16 cellular contexts compared by ENCODE assay signal in the genomic region with DNA sequence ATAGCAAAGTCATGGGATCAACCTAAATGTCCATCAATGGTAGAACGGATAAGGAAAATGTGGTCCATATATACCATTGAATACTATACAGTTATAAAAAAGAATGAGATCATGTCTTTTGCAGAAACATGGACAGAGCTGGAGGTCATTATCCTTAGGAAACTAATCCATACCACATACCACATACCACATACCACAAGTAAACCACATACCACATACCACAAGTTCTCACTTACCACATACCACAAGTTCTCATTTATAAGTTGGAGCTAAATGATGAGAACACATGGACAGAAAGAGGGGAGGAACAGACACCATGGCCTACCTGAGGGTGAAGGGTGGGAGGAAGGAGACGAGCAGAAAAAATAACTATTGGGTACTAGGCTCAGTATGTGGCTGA.
DNase-seq lines count a peak whose midpoint lies in the region; TF ChIP-seq lines count a peak whose summit lies in the region.
"Had no signal": no experiment of that assay in that cellular context is flagged by ENCODE, and none has a peak within 500 bp of the region (broad histone marks: within the 10 kb centered on the region; RNA-seq: fewer than 3 reads in every experiment).

No MANE protein-coding gene starts in this region.

- CTCF ChIA-PET in activated CD4-positive, alpha-beta memory T cell treated with anti-CD3 and anti-CD28 coated beads, Interleukin-2, amount 10 ng/mL, durations not matched to agents 7 days and 5 days (lab: Charles Lee) = no interaction called here
- CTCF ChIA-PET in activated CD4-positive, alpha-beta memory T cell treated with anti-CD3 and anti-CD28 coated beads for 36 hours (lab: Charles Lee) = no interaction called here

- peak overlapping the region; percentile 16 for H3K27ac Mint-ChIP-seq in activated CD4-positive, alpha-beta memory T cell treated with anti-CD3 and anti-CD28 coated beads, Interleukin-2, amount 10 ng/mL, durations not matched to agents 7 days and 5 days
- no peak overlapping the region for H3K27ac Mint-ChIP-seq in activated CD4-positive, alpha-beta memory T cell treated with anti-CD3 and anti-CD28 coated beads for 36 hours
- H3K27ac Mint-ChIP-seq: CD4-positive, alpha-beta T cell had no signal

- no peak overlapping the region for H3K4me3 Mint-ChIP-seq in activated CD4-positive, alpha-beta memory T cell treated with anti-CD3 and anti-CD28 coated beads, Interleukin-2, amount 10 ng/mL, durations not matched to agents 7 days and 5 days
- no peak overlapping the region for H3K4me3 Mint-ChIP-seq in activated CD4-positive, alpha-beta memory T cell treated with anti-CD3 and anti-CD28 coated beads for 36 hours
- H3K4me3 Mint-ChIP-seq: CD4-positive, alpha-beta T cell had no signal

- H3K4me3 ChIP-seq in NB4 (ENCODE audit: low read depth, low read length) (no peak overlapping the region), brain microvascular endothelial cell (ENCODE audit: low read depth, low read length) (no peak overlapping the region)
- H3K4me3 ChIP-seq: colonic mucosa, lung, SJSA1 had no signal

- DNase-seq in activated CD4-positive, alpha-beta memory T cell treated with anti-CD3 and anti-CD28 coated beads, Interleukin-2, amount 10 ng/mL, durations not matched to agents 7 days and 5 days = no peak
- DNase-seq in activated CD4-positive, alpha-beta memory T cell treated with anti-CD3 and anti-CD28 coated beads for 36 hours = no peak
- DNase-seq in NB4 (ENCODE audit: low read depth) (peak; percentile 61), brain microvascular endothelial cell (peak; percentile 6), non-pigmented ciliary epithelial cell (ENCODE audit: low read depth) (peak; percentile 1), NCI-H1105 treated with DMSO at 0.1 percent for 48 hours (lab: John Stamatoyannopoulos, UW) (no peak), activated gamma-delta T cell treated with Interleukin-2 at 50 U/mL for 16 hours (no peak)
- no peak for DNase-seq in stimulated activated CD4-positive, alpha-beta T cell treated with anti-CD3 and anti-CD28 coated beads, Interleukin-15, amount 100 ng/mL, for 24 hours
- DNase-seq: activated naive CD4-positive, alpha-beta T cell treated with anti-CD3 and anti-CD28 coated beads, Interleukin-2, amount 50 U/mL, for 16 hours; CD4-positive, alpha-beta T cell; colonic mucosa; Karpas-422; NCI-H2081 treated with DMSO at 0.1 percent for 48 hours; small intestine had no signal

- H3K9me3 Mint-ChIP-seq in activated CD4-positive, alpha-beta memory T cell treated with anti-CD3 and anti-CD28 coated beads, Interleukin-2, amount 10 ng/mL, durations not matched to agents 7 days and 5 days = no peaks in the 10 kb centered on the region
- peaks cover 4% of the 10 kb centered on the region for H3K9me3 Mint-ChIP-seq in activated CD4-positive, alpha-beta memory T cell treated with anti-CD3 and anti-CD28 coated beads for 36 hours
- H3K9me3 Mint-ChIP-seq: CD4-positive, alpha-beta T cell had no signal

- TF ChIP-seq CTCF in NB4 (IDR thresholded peaks at IDR 0.05; ENCODE audit: low read depth, low read length) (no peak), brain microvascular endothelial cell (IDR thresholded peaks at IDR 0.05; ENCODE audit: low read depth, low read length, missing control alignments) (no peak)

- H3K27me3 Mint-ChIP-seq in activated CD4-positive, alpha-beta memory T cell treated with anti-CD3 and anti-CD28 coated beads, Interleukin-2, amount 10 ng/mL, durations not matched to agents 7 days and 5 days = peaks cover 4% of the 10 kb centered on the region
- H3K27me3 Mint-ChIP-seq in activated CD4-positive, alpha-beta memory T cell treated with anti-CD3 and anti-CD28 coated beads for 36 hours = no peaks in the 10 kb centered on the region

- H3K36me3 Mint-ChIP-seq in activated CD4-positive, alpha-beta memory T cell treated with anti-CD3 and anti-CD28 coated beads, Interleukin-2, amount 10 ng/mL, durations not matched to agents 7 days and 5 days (ENCODE audit: low read depth) = no peaks in the 10 kb centered on the region
- H3K36me3 Mint-ChIP-seq in activated CD4-positive, alpha-beta memory T cell treated with anti-CD3 and anti-CD28 coated beads for 36 hours = no peaks in the 10 kb centered on the region

- H3K27ac ChIP-seq in brain microvascular endothelial cell = no peak overlapping the region
- H3K27ac ChIP-seq: colonic mucosa, SJSA1 had no signal

- H3K27me3 ChIP-seq in brain microvascular endothelial cell (replicated peaks) = no peaks in the 10 kb centered on the region
- H3K27me3 ChIP-seq: colonic mucosa, SJSA1 had no signal

- POLR2A ChIA-PET in activated CD4-positive, alpha-beta memory T cell treated with anti-CD3 and anti-CD28 coated beads, Interleukin-2, amount 10 ng/mL, durations not matched to agents 7 days and 5 days (lab: Charles Lee) = interaction anchor here (0.6 kb wide), 1 partner anchor 167 kb away, joined by 3 read pairs; no protein-coding TSS in a partner anchor
- POLR2A ChIA-PET in activated CD4-positive, alpha-beta memory T cell treated with anti-CD3 and anti-CD28 coated beads for 36 hours (lab: Charles Lee) = no interaction called here

- in situ Hi-C loops in brain microvascular endothelial cell (cut with HindIII; ENCODE audit: low pct_ligation_motif_present, low sequenced_read_pairs) = no loop called here

- TF ChIP-seq POLR2A in NB4 (IDR thresholded peaks at IDR 0.05; ENCODE audit: extremely low read depth, insufficient read length) = no peak

- H3K4me1 Mint-ChIP-seq in activated CD4-positive, alpha-beta memory T cell treated with anti-CD3 and anti-CD28 coated beads, Interleukin-2, amount 10 ng/mL, durations not matched to agents 7 days and 5 days = peaks cover 2% of the 10 kb centered on the region
- no peaks in the 10 kb centered on the region for H3K4me1 Mint-ChIP-seq in activated CD4-positive, alpha-beta memory T cell treated with anti-CD3 and anti-CD28 coated beads for 36 hours (ENCODE audit: low read depth)

- H3K36me3 ChIP-seq in brain microvascular endothelial cell (replicated peaks) = no peaks in the 10 kb centered on the region
- H3K36me3 ChIP-seq: colonic mucosa, SJSA1 had no signal

- intact Hi-C loops in activated CD4-positive, alpha-beta memory T cell treated with anti-CD3 and anti-CD28 coated beads for 36 hours (cut with micrococcal nuclease) = no loop called here

Comparison
In these comparisons a context has a peak if more than half of its experiments do, and no peak if none do; other contexts are left out.
1. DNase-seq: peak in NB4 (single experiment), brain microvascular endothelial cell (single experiment) and non-pigmented ciliary epithelial cell (single experiment); none in activated CD4-positive, alpha-beta memory T cell treated with anti-CD3 and anti-CD28 coated beads, Interleukin-2, amount 10 ng/mL, durations not matched to agents 7 days and 5 days (single experiment), activated CD4-positive, alpha-beta memory T cell treated with anti-CD3 and anti-CD28 coated beads for 36 hours (single experiment), NCI-H1105 treated with DMSO at 0.1 percent for 48 hours (single experiment), activated gamma-delta T cell treated with Interleukin-2 at 50 U/mL for 16 hours (single experiment) and stimulated activated CD4-positive, alpha-beta T cell treated with anti-CD3 and anti-CD28 coated beads, Interleukin-15, amount 100 ng/mL, for 24 hours (single experiment).